Comparison of ENCODE assay signal across 31 cellular contexts in the genomic region with DNA sequence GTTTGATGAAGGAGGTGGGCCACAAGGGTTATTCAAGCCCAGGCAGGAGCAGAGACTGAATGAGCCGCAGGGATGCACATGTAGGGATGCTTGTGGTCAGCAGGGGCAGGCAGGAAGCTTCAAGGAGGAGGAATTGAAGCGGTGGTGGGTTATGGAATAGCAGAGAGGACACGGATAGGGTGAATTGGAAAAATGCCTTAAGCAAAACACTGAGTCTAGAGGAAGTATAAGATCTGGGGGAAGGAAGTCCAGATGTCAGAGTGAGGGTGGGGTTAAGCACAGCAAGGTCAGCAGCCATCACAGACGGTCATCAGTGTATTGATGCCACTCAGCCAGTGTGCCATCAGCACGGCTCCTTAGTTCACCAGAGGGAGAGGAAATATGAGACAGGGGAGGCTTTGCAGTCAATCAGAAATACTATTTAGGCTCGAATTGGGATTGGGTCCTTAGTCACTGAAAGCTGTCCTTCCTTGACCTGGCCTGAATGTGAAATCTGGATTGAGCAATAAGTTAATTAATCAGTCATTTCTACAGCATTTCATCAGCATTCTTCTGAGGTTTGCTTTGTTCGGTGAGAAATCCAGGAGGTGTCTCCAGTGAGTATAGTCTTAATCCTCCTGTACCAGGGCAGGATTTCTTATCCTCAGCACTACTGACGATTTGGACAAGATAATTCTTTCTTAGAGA. TPM values are rescaled to one million over a fixed set of nuclear protein-coding genes. Genes with fewer than 3 reads are reported as not detected.
DNase-seq lines count a peak whose midpoint lies in the region; TF ChIP-seq lines count a peak whose summit lies in the region.
"Had no signal": no experiment of that assay in that cellular context is flagged by ENCODE, and none has a peak within 500 bp of the region (broad histone marks: within the 10 kb centered on the region; RNA-seq: fewer than 3 reads in every experiment).

No MANE protein-coding gene starts in this region.

- no peaks in the 10 kb centered on the region for H3K9me3 ChIP-seq in mammary epithelial cell (replicated peaks; ENCODE audit: insufficient read depth, low read length)
- H3K9me3 ChIP-seq: gastrocnemius medialis, neutrophil, SJSA1, testis had no signal

- CTCF ChIA-PET in mammary epithelial cell (lab: Charles Lee; ENCODE audit: low non-redundant PET) = interaction anchor here (0.6 to 0.8 kb wide), 3 partner anchors 158 to 518 kb away, joined by 3 to 6 read pairs (median 3); no protein-coding TSS in a partner anchor

- intact Hi-C loops in mammary epithelial cell (cut with micrococcal nuclease) = loop anchor here (1.0 to 10.0 kb wide), 5 partner anchors 24 to 423 kb away; a partner anchor contains a TSS

- H3K4me1 ChIP-seq in mammary epithelial cell (ENCODE audit: insufficient read depth, low read length) = peaks cover 28% of the 10 kb centered on the region
- H3K4me1 ChIP-seq: gastrocnemius medialis, SJSA1, testis had no signal

- H3K27ac ChIP-seq in mammary epithelial cell (ENCODE audit: insufficient read depth, low read depth, low read length) = peak overlapping the region; percentile 57
- H3K27ac ChIP-seq: C4-2B, dorsolateral prefrontal cortex, gastrocnemius medialis, hepatocyte, neutrophil, SJSA1, testis had no signal

- peak overlapping the region; percentile 79 for H2AFZ ChIP-seq in mammary epithelial cell (ENCODE audit: low read depth, low read length)
- H2AFZ ChIP-seq: hepatocyte had no signal

- in situ Hi-C loops in mammary epithelial cell (cut with MboI; ENCODE audit: low sequenced_read_pairs in 2 of 2) = no loop called here

- no peak overlapping the region for H3K9ac ChIP-seq in mammary epithelial cell (ENCODE audit: insufficient read depth, low read length)

- peak overlapping the region; percentile 17 for H3K4me2 ChIP-seq in mammary epithelial cell (ENCODE audit: insufficient read depth, low read depth, low read length)
- H3K4me2 ChIP-seq: hepatocyte had no signal

- H4K20me1 ChIP-seq in mammary epithelial cell (ENCODE audit: insufficient read depth, low read length) = no peaks in the 10 kb centered on the region

- 34% methylated on average over 7 of the region's 8 CpGs for WGBS in mammary epithelial cell (ENCODE audit: low coverage, missing lambda C conversion rate)

- no peaks in the 10 kb centered on the region for H3K27me3 ChIP-seq in mammary epithelial cell (ENCODE audit: insufficient read depth, low read length)
- H3K27me3 ChIP-seq: gastrocnemius medialis, hepatocyte, SJSA1, testis had no signal

- H3K36me3 ChIP-seq in mammary epithelial cell (ENCODE audit: insufficient read depth, low read length) = no peaks in the 10 kb centered on the region
- H3K36me3 ChIP-seq: gastrocnemius medialis, neutrophil, SJSA1 had no signal

- DNase-seq in EH (ENCODE audit: low read depth) (peak; percentile 3), HS-5 (ENCODE audit: low read depth) (peak; percentile 87), mammary epithelial cell (peak; percentile 59), foreskin fibroblast (peak; percentile 22 to 67), glomerular visceral epithelial cell (ENCODE audit: extremely low spot score) (no peak), NCI-H2029 (lab: John Stamatoyannopoulos, UW) (no peak), ureter (ENCODE audit: low spot score) (no peak)
- no peak for DNase-seq in activated CD8-positive, alpha-beta memory T cell treated with anti-CD3 and anti-CD28 coated beads, Interleukin-2, amount 50 U/mL, for 4 hours
- DNase-seq: activated gamma-delta T cell treated with Interleukin-2 at 50 U/mL for 16 hours; activated naive CD8-positive, alpha-beta T cell treated with anti-CD3 and anti-CD28 coated beads, Interleukin-2, amount 50 U/mL, for 24 hours; DND-41; dorsolateral prefrontal cortex; gastrocnemius medialis; KG1; naive B cell; NCI-H1417 treated with DMSO at 0.1 percent for 48 hours; NCI-H2081 treated with DMSO at 0.1 percent for 48 hours; NCI-H345; stimulated activated naive CD4-positive, alpha-beta T cell; testis had no signal

- H3K4me3 ChIP-seq in mammary epithelial cell (replicated peaks in 1 of 3; ENCODE audit: insufficient read depth in 1 of 3, low read depth in 2 of 3, low read length in 3 of 3) = no peak overlapping the region
- H3K4me3 ChIP-seq in foreskin fibroblast (ENCODE audit: low read depth in 1 of 2, low read length in 2 of 2) = no peak overlapping the region
- H3K4me3 ChIP-seq: dorsolateral prefrontal cortex, gastrocnemius medialis, hepatocyte, SJSA1, testis had no signal

- dilution Hi-C loops in mammary epithelial cell (cut with HindIII; ENCODE audit: low sequenced_read_pairs) = no loop called here

- TSS peak; percentile 75 for BruUV-seq in mammary epithelial cell (replicated peaks; lab: Mats Ljungman, UMichigan)

- TF ChIP-seq CTCF in mammary epithelial cell (conservative IDR thresholded peaks at IDR 0.05 in 1 of 2, IDR thresholded peaks at IDR 0.05 in 1 of 2; ENCODE audit: extremely low read depth in 1 of 2, insufficient read depth in 1 of 2, low read depth in 1 of 2, low read length in 2 of 2) (peak; percentile 14 to 30), foreskin fibroblast (IDR thresholded peaks at IDR 0.05; ENCODE audit: low read depth, low read length) (no peak)

- H3K79me2 ChIP-seq in mammary epithelial cell (ENCODE audit: insufficient read depth, low read length) = no peaks in the 10 kb centered on the region
- H3K79me2 ChIP-seq: hepatocyte had no signal

RNA-seq across cellular contexts. Expression of a gene that starts 6.0 kb away (rescaled TPM):
- total RNA-seq in mammary epithelial cell (10 to 100 TPM in 1 of 2 donors, not detected in 1; 10.1 TPM), ureter (not detected)
- 1.1 TPM for polyA plus RNA-seq in mammary epithelial cell
- polyA minus RNA-seq in mammary epithelial cell = not detected
- total RNA-seq: dorsolateral prefrontal cortex, endothelial cell of umbilical vein, gastrocnemius medialis, H1, hepatocyte, HT-29, left lobe of liver, mesothelial cell of epicardium, progenitor cell of endocrine pancreas, SJSA1, testis had no signal
- polyA plus RNA-seq: AG04450, endothelial cell of umbilical vein, H1, hepatocyte had no signal

RNA-seq across cellular contexts. Expression of a gene that starts 11.2 kb away (rescaled TPM):
- total RNA-seq in mammary epithelial cell (1 to 10 TPM in 1 of 2 donors, not detected in 1; 1.2 TPM), ureter (not detected)
- 0.62 TPM for polyA plus RNA-seq in mammary epithelial cell
- polyA minus RNA-seq in mammary epithelial cell = not detected
- total RNA-seq: dorsolateral prefrontal cortex, endothelial cell of umbilical vein, gastrocnemius medialis, H1, hepatocyte, HT-29, left lobe of liver, mesothelial cell of epicardium, progenitor cell of endocrine pancreas, SJSA1, testis had no signal
- polyA plus RNA-seq: AG04450, endothelial cell of umbilical vein, H1, hepatocyte had no signal

RNA-seq across cellular contexts. Expression of a gene that starts 17.1 kb away (rescaled TPM):
- total RNA-seq in mammary epithelial cell (1 to 10 TPM in 1 of 2 donors, not detected in 1; 2.9 TPM), ureter (not detected)
- 3.4 TPM for polyA plus RNA-seq in mammary epithelial cell
- polyA minus RNA-seq in mammary epithelial cell = not detected
- total RNA-seq: dorsolateral prefrontal cortex, endothelial cell of umbilical vein, gastrocnemius medialis, H1, hepatocyte, left lobe of liver, mesothelial cell of epicardium, progenitor cell of endocrine pancreas, SJSA1, testis had no signal
- polyA plus RNA-seq: AG04450, endothelial cell of umbilical vein, H1, hepatocyte had no signal

RNA-seq across cellular contexts. Expression of a gene that starts 27.5 kb away (rescaled TPM):
- total RNA-seq in mammary epithelial cell (not detected), ureter (not detected)
- not detected for polyA plus RNA-seq in mammary epithelial cell
- polyA minus RNA-seq in mammary epithelial cell = not detected
- total RNA-seq: dorsolateral prefrontal cortex, endothelial cell of umbilical vein, gastrocnemius medialis, H1, hepatocyte, HT-29, left lobe of liver, mesothelial cell of epicardium, progenitor cell of endocrine pancreas, SJSA1, testis had no signal
- polyA plus RNA-seq: AG04450, endothelial cell of umbilical vein, H1, hepatocyte had no signal

RNA-seq across cellular contexts. Expression of a gene that starts 37.5 kb away (rescaled TPM):
- total RNA-seq in mammary epithelial cell (10 to 100 TPM in 1 of 2 donors, not detected in 1; 11.1 TPM), ureter (not detected)
- 25.6 TPM for polyA plus RNA-seq in mammary epithelial cell
- not detected for polyA minus RNA-seq in mammary epithelial cell
- total RNA-seq: dorsolateral prefrontal cortex, endothelial cell of umbilical vein, gastrocnemius medialis, H1, hepatocyte, HT-29, left lobe of liver, mesothelial cell of epicardium, progenitor cell of endocrine pancreas, SJSA1, testis had no signal
- polyA plus RNA-seq: AG04450, endothelial cell of umbilical vein, H1, hepatocyte had no signal

Comparison
In these comparisons a context has a peak if more than half of its experiments do, and no peak if none do; other contexts are left out.
1. DNase-seq: peak in EH (single experiment), HS-5 (single experiment), mammary epithelial cell (single experiment) and foreskin fibroblast (2 of 2); none in glomerular visceral epithelial cell (single experiment), NCI-H2029 (single experiment), activated CD8-positive, alpha-beta memory T cell treated with anti-CD3 and anti-CD28 coated beads, Interleukin-2, amount 50 U/mL, for 4 hours (single experiment) and ureter (single experiment).